In the genomic region with DNA sequence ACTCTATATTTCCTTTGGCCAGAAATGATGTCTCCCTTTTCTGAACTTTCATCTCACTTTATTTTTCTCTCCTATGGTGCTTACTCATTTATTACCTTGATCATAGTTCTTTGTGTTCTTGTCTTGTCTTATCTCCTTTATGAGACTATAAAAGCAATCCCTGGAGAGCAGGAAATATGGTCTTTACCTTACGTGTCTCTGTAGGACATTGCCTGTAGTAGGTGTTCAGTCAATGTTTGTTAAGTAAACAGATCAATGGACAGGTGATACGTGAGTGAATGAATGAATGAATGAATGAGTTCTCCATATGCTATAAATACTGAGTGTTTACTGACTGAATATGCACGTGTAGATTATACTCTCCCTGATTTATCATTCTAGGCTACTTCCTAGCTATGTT, we compare ENCODE assay signal across 1 cellular context.
A peak's percentile ranks its signal among the peaks of the same experiment; 100 is the strongest.
TF ChIP-seq lines count a peak whose summit lies in the region.

No MANE protein-coding gene starts in this region.

TF ChIP-seq in HEK293, 187 proteins besides CTCF, POLR2A, EP300 and RAD21 (continued from another document and continues in another):
- TF ChIP-seq, protein P1, sequence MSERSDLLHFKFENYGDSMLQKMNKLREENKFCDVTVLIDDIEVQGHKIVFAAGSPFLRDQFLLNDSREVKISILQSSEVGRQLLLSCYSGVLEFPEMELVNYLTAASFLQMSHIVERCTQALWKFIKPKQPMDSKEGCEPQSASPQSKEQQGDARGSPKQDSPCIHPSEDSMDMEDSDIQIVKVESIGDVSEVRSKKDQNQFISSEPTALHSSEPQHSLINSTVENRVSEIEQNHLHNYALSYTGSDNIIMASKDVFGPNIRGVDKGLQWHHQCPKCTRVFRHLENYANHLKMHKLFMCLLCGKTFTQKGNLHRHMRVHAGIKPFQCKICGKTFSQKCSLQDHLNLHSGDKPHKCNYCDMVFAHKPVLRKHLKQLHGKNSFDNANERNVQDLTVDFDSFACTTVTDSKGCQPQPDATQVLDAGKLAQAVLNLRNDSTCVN (tag by site-specific recombination; optimal IDR thresholded peaks at IDR 0.05), result no peak
- TF ChIP-seq ZNF76 (tag by site-specific recombination; IDR thresholded peaks at IDR 0.05; ENCODE audit: borderline replicate concordance, low read depth) (no peak), ZNF610 (tag by site-specific recombination; IDR thresholded peaks at IDR 0.05; ENCODE audit: borderline replicate concordance) (peak; percentile 71), ZNF221 (tag by site-specific recombination; IDR thresholded peaks at IDR 0.05; ENCODE audit: borderline replicate concordance) (no peak), WT1 (tag by site-specific recombination; IDR thresholded peaks at IDR 0.05) (peak; percentile 79), ZSCAN16 (tag by site-specific recombination; IDR thresholded peaks at IDR 0.05) (peak; percentile 96), ZFP41 (tag by site-specific recombination; IDR thresholded peaks at IDR 0.05; ENCODE audit: borderline replicate concordance) (no peak), OVOL3 (tag by site-specific recombination; IDR thresholded peaks at IDR 0.05) (no peak; the same call in 1 of the 2 replicates), TCF7L2 (IDR thresholded peaks at IDR 0.05; ENCODE audit: borderline replicate concordance, low read depth, low read length) (peak; percentile 77; the same call in 1 of the 2 replicates), ZNF423 (tag by site-specific recombination; IDR thresholded peaks at IDR 0.05) (peak; percentile 69), ZNF133 (tag by site-specific recombination; IDR thresholded peaks at IDR 0.05) (no peak), ZNF391 (tag by site-specific recombination; IDR thresholded peaks at IDR 0.05; ENCODE audit: borderline replicate concordance, low read depth) (0 out of 2 replicates have a peak, but pooled peaks have one; percentile 77), ZNF768 (tag by site-specific recombination; IDR thresholded peaks at IDR 0.05) (no peak), SCRT1 (tag by site-specific recombination; IDR thresholded peaks at IDR 0.05; ENCODE audit: borderline replicate concordance) (peak; percentile 72; the same call in 1 of the 2 replicates), ZNF548 (tag by site-specific recombination; IDR thresholded peaks at IDR 0.05) (no peak), ZNF426 (tag by site-specific recombination; IDR thresholded peaks at IDR 0.05) (no peak), HOXC10 (CRISPR knock-in tag; IDR thresholded peaks at IDR 0.05) (no peak), SP2 (tag by site-specific recombination; IDR thresholded peaks at IDR 0.05) (no peak), HOXA7 (CRISPR knock-in tag; IDR thresholded peaks at IDR 0.05; ENCODE audit: borderline replicate concordance) (no peak), YY2 (tag by site-specific recombination; IDR thresholded peaks at IDR 0.05) (no peak), ZSCAN30 (tag by site-specific recombination; IDR thresholded peaks at IDR 0.05) (peak; percentile 65; the same call in 1 of the 2 replicates), ZNF416 (tag by site-specific recombination; IDR thresholded peaks at IDR 0.05) (no peak), ZNF626 (tag by site-specific recombination; IDR thresholded peaks at IDR 0.05) (no peak), ZSCAN23 (tag by site-specific recombination; IDR thresholded peaks at IDR 0.05) (no peak), ZNF837 (tag by site-specific recombination; IDR thresholded peaks at IDR 0.05) (no peak), ZNF174 (tag by site-specific recombination; IDR thresholded peaks at IDR 0.05) (no peak), KLF7 (tag by site-specific recombination; IDR thresholded peaks at IDR 0.05; ENCODE audit: borderline replicate concordance) (no peak), PRDM1 (tag by site-specific recombination; IDR thresholded peaks at IDR 0.05) (no peak), ZNF239 (tag by site-specific recombination; IDR thresholded peaks at IDR 0.05) (no peak), KLF9 (tag by site-specific recombination; IDR thresholded peaks at IDR 0.05; ENCODE audit: low read depth) (no peak), MYNN (tag by site-specific recombination; IDR thresholded peaks at IDR 0.05; ENCODE audit: borderline replicate concordance) (no peak), ZFP3 (tag by site-specific recombination; IDR thresholded peaks at IDR 0.05; ENCODE audit: low read depth) (no peak), ZNF16 (tag by site-specific recombination; IDR thresholded peaks at IDR 0.05; ENCODE audit: low read depth) (no peak), ZNF184 (tag by site-specific recombination; IDR thresholded peaks at IDR 0.05) (no peak), ZNF621 (tag by site-specific recombination; IDR thresholded peaks at IDR 0.05) (no peak), BCL11A (tag by site-specific recombination; IDR thresholded peaks at IDR 0.05; ENCODE audit: low read depth) (peak; percentile 74; the same call in 1 of the 2 replicates), ZNF24 (tag by site-specific recombination; IDR thresholded peaks at IDR 0.05) (peak; percentile 100), ZNF274 (IDR thresholded peaks at IDR 0.05; ENCODE audit: low read length) (no peak), ZNF274 (tag by site-specific recombination; IDR thresholded peaks at IDR 0.05; ENCODE audit: borderline replicate concordance) (no peak), MEIS1 (CRISPR knock-in tag; IDR thresholded peaks at IDR 0.05; ENCODE audit: borderline replicate concordance) (no peak), ZBTB7A (tag by site-specific recombination; IDR thresholded peaks at IDR 0.05; ENCODE audit: low read depth) (no peak), ZNF561 (tag by site-specific recombination; IDR thresholded peaks at IDR 0.05; ENCODE audit: borderline replicate concordance) (no peak)
- TF ChIP-seq, protein P2, sequence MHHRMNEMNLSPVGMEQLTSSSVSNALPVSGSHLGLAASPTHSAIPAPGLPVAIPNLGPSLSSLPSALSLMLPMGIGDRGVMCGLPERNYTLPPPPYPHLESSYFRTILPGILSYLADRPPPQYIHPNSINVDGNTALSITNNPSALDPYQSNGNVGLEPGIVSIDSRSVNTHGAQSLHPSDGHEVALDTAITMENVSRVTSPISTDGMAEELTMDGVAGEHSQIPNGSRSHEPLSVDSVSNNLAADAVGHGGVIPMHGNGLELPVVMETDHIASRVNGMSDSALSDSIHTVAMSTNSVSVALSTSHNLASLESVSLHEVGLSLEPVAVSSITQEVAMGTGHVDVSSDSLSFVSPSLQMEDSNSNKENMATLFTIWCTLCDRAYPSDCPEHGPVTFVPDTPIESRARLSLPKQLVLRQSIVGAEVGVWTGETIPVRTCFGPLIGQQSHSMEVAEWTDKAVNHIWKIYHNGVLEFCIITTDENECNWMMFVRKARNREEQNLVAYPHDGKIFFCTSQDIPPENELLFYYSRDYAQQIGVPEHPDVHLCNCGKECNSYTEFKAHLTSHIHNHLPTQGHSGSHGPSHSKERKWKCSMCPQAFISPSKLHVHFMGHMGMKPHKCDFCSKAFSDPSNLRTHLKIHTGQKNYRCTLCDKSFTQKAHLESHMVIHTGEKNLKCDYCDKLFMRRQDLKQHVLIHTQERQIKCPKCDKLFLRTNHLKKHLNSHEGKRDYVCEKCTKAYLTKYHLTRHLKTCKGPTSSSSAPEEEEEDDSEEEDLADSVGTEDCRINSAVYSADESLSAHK (tag by site-specific recombination; IDR thresholded peaks at IDR 0.05), result peak; percentile 89
- TF ChIP-seq, protein P3, sequence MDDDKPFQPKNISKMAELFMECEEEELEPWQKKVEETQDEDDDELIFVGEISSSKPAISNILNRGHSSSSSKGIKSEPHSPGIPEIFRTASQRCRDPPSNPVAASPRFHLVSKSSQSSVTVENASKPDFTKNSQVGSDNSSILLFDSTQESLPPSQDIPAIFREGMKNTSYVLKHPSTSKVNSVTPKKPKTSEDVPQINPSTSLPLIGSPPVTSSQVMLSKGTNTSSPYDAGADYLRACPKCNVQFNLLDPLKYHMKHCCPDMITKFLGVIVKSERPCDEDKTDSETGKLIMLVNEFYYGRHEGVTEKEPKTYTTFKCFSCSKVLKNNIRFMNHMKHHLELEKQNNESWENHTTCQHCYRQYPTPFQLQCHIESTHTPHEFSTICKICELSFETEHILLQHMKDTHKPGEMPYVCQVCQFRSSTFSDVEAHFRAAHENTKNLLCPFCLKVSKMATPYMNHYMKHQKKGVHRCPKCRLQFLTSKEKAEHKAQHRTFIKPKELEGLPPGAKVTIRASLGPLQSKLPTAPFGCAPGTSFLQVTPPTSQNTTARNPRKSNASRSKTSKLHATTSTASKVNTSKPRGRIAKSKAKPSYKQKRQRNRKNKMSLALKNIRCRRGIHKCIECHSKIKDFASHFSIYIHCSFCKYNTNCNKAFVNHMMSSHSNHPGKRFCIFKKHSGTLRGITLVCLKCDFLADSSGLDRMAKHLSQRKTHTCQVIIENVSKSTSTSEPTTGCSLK (tag by site-specific recombination; IDR thresholded peaks at IDR 0.05), result no peak
- TF ChIP-seq, protein P4, sequence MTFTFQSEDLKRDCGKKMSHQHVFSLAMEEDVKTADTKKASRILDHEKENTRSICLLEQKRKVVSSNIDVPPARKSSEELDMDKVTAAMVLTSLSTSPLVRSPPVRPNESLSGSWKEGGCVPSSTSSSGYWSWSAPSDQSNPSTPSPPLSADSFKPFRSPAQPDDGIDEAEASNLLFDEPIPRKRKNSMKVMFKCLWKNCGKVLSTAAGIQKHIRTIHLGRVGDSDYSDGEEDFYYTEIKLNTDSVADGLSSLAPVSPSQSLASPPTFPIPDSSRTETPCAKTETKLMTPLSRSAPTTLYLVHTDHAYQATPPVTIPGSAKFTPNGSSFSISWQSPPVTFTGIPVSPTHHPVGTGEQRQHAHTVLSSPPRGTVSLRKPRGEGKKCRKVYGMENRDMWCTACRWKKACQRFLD (tag by site-specific recombination; IDR thresholded peaks at IDR 0.05), result no peak
- TF ChIP-seq, protein P5, sequence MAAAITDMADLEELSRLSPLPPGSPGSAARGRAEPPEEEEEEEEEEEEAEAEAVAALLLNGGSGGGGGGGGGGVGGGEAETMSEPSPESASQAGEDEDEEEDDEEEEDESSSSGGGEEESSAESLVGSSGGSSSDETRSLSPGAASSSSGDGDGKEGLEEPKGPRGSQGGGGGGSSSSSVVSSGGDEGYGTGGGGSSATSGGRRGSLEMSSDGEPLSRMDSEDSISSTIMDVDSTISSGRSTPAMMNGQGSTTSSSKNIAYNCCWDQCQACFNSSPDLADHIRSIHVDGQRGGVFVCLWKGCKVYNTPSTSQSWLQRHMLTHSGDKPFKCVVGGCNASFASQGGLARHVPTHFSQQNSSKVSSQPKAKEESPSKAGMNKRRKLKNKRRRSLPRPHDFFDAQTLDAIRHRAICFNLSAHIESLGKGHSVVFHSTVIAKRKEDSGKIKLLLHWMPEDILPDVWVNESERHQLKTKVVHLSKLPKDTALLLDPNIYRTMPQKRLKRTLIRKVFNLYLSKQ (tag by site-specific recombination; IDR thresholded peaks at IDR 0.05; ENCODE audit: borderline replicate concordance), result no peak
- TF ChIP-seq, protein P6, sequence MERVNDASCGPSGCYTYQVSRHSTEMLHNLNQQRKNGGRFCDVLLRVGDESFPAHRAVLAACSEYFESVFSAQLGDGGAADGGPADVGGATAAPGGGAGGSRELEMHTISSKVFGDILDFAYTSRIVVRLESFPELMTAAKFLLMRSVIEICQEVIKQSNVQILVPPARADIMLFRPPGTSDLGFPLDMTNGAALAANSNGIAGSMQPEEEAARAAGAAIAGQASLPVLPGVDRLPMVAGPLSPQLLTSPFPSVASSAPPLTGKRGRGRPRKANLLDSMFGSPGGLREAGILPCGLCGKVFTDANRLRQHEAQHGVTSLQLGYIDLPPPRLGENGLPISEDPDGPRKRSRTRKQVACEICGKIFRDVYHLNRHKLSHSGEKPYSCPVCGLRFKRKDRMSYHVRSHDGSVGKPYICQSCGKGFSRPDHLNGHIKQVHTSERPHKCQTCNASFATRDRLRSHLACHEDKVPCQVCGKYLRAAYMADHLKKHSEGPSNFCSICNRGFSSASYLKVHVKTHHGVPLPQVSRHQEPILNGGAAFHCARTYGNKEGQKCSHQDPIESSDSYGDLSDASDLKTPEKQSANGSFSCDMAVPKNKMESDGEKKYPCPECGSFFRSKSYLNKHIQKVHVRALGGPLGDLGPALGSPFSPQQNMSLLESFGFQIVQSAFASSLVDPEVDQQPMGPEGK (tag by site-specific recombination; IDR thresholded peaks at IDR 0.05), result no peak
- TF ChIP-seq, protein P7, sequence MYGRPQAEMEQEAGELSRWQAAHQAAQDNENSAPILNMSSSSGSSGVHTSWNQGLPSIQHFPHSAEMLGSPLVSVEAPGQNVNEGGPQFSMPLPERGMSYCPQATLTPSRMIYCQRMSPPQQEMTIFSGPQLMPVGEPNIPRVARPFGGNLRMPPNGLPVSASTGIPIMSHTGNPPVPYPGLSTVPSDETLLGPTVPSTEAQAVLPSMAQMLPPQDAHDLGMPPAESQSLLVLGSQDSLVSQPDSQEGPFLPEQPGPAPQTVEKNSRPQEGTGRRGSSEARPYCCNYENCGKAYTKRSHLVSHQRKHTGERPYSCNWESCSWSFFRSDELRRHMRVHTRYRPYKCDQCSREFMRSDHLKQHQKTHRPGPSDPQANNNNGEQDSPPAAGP (tag by site-specific recombination; IDR thresholded peaks at IDR 0.05), result no peak
- TF ChIP-seq, protein P8, sequence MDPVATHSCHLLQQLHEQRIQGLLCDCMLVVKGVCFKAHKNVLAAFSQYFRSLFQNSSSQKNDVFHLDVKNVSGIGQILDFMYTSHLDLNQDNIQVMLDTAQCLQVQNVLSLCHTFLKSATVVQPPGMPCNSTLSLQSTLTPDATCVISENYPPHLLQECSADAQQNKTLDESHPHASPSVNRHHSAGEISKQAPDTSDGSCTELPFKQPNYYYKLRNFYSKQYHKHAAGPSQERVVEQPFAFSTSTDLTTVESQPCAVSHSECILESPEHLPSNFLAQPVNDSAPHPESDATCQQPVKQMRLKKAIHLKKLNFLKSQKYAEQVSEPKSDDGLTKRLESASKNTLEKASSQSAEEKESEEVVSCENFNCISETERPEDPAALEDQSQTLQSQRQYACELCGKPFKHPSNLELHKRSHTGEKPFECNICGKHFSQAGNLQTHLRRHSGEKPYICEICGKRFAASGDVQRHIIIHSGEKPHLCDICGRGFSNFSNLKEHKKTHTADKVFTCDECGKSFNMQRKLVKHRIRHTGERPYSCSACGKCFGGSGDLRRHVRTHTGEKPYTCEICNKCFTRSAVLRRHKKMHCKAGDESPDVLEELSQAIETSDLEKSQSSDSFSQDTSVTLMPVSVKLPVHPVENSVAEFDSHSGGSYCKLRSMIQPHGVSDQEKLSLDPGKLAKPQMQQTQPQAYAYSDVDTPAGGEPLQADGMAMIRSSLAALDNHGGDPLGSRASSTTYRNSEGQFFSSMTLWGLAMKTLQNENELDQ (tag by site-specific recombination; IDR thresholded peaks at IDR 0.05; ENCODE audit: low read depth), result no peak
- TF ChIP-seq, protein P9, sequence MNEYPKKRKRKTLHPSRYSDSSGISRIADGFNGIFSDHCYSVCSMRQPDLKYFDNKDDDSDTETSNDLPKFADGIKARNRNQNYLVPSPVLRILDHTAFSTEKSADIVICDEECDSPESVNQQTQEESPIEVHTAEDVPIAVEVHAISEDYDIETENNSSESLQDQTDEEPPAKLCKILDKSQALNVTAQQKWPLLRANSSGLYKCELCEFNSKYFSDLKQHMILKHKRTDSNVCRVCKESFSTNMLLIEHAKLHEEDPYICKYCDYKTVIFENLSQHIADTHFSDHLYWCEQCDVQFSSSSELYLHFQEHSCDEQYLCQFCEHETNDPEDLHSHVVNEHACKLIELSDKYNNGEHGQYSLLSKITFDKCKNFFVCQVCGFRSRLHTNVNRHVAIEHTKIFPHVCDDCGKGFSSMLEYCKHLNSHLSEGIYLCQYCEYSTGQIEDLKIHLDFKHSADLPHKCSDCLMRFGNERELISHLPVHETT (tag by site-specific recombination; IDR thresholded peaks at IDR 0.05), result peak; percentile 83
